ENCODE assay signal across 15 cellular contexts in genomic region chr6:38320817-38321216, GRCh38.
DNase-seq lines count a peak whose midpoint lies in the region; ATAC-seq and TF ChIP-seq lines count a peak whose summit lies in the region.
"Had no signal": no experiment of that assay in that cellular context is flagged by ENCODE, and none has a peak within 500 bp of the region (broad histone marks: within the 10 kb centered on the region; RNA-seq: fewer than 3 reads in every experiment).

No MANE protein-coding gene starts in this region.

- CTCF ChIA-PET in GM10248 (lab: Yijun Ruan, JAX) = interaction anchor here (1.7 kb wide), 1 partner anchor 13 kb away, joined by 4 read pairs; no protein-coding TSS in a partner anchor

- TF ChIP-seq CTCF in GM10248 (IDR thresholded peaks at IDR 0.05; ENCODE audit: control extremely low read depth, extremely low read depth, low read depth, missing control alignments) = no peak

- peak; percentile 46 for DNase-seq in GM10248 (ENCODE audit: extremely low spot score)
- DNase-seq in GM19238 (ENCODE audit: insufficient read length, low spot score) = peak; percentile 13
- no peak for DNase-seq in iPS-NIHi11 (ENCODE audit: low spot score)
- DNase-seq in activated CD8-positive, alpha-beta memory T cell treated with anti-CD3 and anti-CD28 coated beads, Interleukin-2, amount 50 U/mL, for 4 hours = no peak
- DNase-seq: activated CD4-positive, alpha-beta T cell treated with anti-CD3 and anti-CD28 coated beads for 36 hours; head of caudate nucleus; left lung; NCI-H2029 treated with DMSO at 0.1 percent for 48 hours; SK-N-SH; small intestine; trophoblast cell had no signal

- POLR2A ChIA-PET in GM10248 (lab: Yijun Ruan, JAX) = no interaction called here

- peak; percentile 72 for ATAC-seq in HG02642 (IDR thresholded peaks at IDR 0.05; ENCODE audit: poor library complexity, unreplicated experiment)
- peak; percentile 44 for ATAC-seq in HG03520 (IDR thresholded peaks at IDR 0.05; ENCODE audit: unreplicated experiment)
- ATAC-seq in HG03378 (IDR thresholded peaks at IDR 0.05; ENCODE audit: unreplicated experiment) = no peak
- ATAC-seq in GM18868 (IDR thresholded peaks at IDR 0.05; ENCODE audit: unreplicated experiment) = no peak
- ATAC-seq: activated CD4-positive, alpha-beta T cell treated with anti-CD3 and anti-CD28 coated beads for 36 hours; left lung had no signal

Comparison
In these comparisons a context has a peak if more than half of its experiments do, and no peak if none do; other contexts are left out.
1. DNase-seq: peak in GM10248 (single experiment) and GM19238 (single experiment); none in iPS-NIHi11 (single experiment) and activated CD8-positive, alpha-beta memory T cell treated with anti-CD3 and anti-CD28 coated beads, Interleukin-2, amount 50 U/mL, for 4 hours (single experiment).
2. ATAC-seq: peak in HG02642 (single experiment) and HG03520 (single experiment); none in HG03378 (single experiment) and GM18868 (single experiment).